ENCODE assay signal across 13 cellular contexts in genomic region chr15:89051875-89052274, GRCh38. TPM values are rescaled to one million over a fixed set of nuclear protein-coding genes. Genes with fewer than 3 reads are reported as not detected.
A peak's percentile ranks its signal among the peaks of the same experiment; 100 is the strongest.
DNase-seq lines count a peak whose midpoint lies in the region; TF ChIP-seq lines count a peak whose summit lies in the region.
"Had no signal": no experiment of that assay in that cellular context is flagged by ENCODE, and none has a peak within 500 bp of the region (broad histone marks: within the 10 kb centered on the region; RNA-seq: fewer than 3 reads in every experiment).

No MANE protein-coding gene starts in this region.

- in situ Hi-C loops in astrocyte of the spinal cord (cut with HindIII; ENCODE audit: low sequenced_read_pairs) = no loop called here

- intact Hi-C loops in stomach (cut with DNase I; ENCODE audit: low total_unique reads) = no loop called here
- intact Hi-C loops in spleen (cut with DNase I; ENCODE audit: low total_unique reads) = no loop called here
- intact Hi-C loops in activated T-helper 1 cell treated with anti-CD3 and anti-CD28 coated beads, Interleukin-12 subunit alpha, Interleukin-12 subunit beta, Interleukin-2, Interleukin-4 antibody, amounts not matched to agents 30 ng/mL and 10 ng/mL and 1 ng/mL, durations not matched to agents 14 hours and 24 hours and 36 hours (cut with micrococcal nuclease) = loop anchor here (10.0 kb wide), 1 partner anchor 283 kb away; the partner anchor contains the start of gene POLG
- intact Hi-C loops in breast epithelium (cut with DNase I; ENCODE audit: low total_unique reads) = loop anchor here (10.0 kb wide), 2 partner anchors 73 to 123 kb away; no protein-coding TSS in a partner anchor

- 44 to 66% (median 46%) methylated on average over 2 of the region's 2 CpGs for WGBS in stomach, 5 donors
- 56 to 82% (median 73%) methylated on average over 2 of the region's 2 CpGs for WGBS in spleen, 5 donors

- DNase-seq in GM04504 (ENCODE audit: low read depth) (peak; percentile 89), astrocyte of the spinal cord (ENCODE audit: low read depth, low spot score) (peak; percentile 86), hepatic stellate cell (ENCODE audit: low spot score) (peak; percentile 93), stomach (no peak), spleen (no peak), ecto neural progenitor cell (ENCODE audit: low spot score) (no peak), breast epithelium (ENCODE audit: low spot score in 2 of 2) (no peak)
- no peak for DNase-seq in activated T-helper 1 cell treated with anti-CD3 and anti-CD28 coated beads, Interleukin-12 subunit alpha, Interleukin-12 subunit beta, Interleukin-2, Interleukin-4 antibody, amounts not matched to agents 30 ng/mL and 10 ng/mL and 1 ng/mL, durations not matched to agents 14 hours and 24 hours and 36 hours (ENCODE audit: low spot score)
- DNase-seq: activated CD4-positive, alpha-beta T cell treated with anti-CD3 and anti-CD28 coated beads, Interleukin-2, amount 50 U/mL, for 4 hours; DMS53; NCI-H2029; T-cell had no signal

- H3K4me1 ChIP-seq in stomach = peaks cover 0 to 6% (median 0%) of the 10 kb centered on the region in 4 donors
- no peaks in the 10 kb centered on the region for H3K4me1 ChIP-seq in spleen
- H3K4me1 ChIP-seq in breast epithelium = no peaks in the 10 kb centered on the region

- H3K27me3 Mint-ChIP-seq in activated T-helper 1 cell treated with anti-CD3 and anti-CD28 coated beads, Interleukin-12 subunit alpha, Interleukin-12 subunit beta, Interleukin-2, Interleukin-4 antibody, amounts not matched to agents 30 ng/mL and 10 ng/mL and 1 ng/mL, durations not matched to agents 14 hours and 24 hours and 36 hours (ENCODE audit: insufficient read depth) = peaks cover 2% of the 10 kb centered on the region
- H3K27me3 Mint-ChIP-seq: activated naive CD4-positive, alpha-beta T cell treated with anti-CD3 and anti-CD28 coated beads, Interleukin-2, amount 50 U/mL, for 24 hours; T-cell had no signal

- no peaks in the 10 kb centered on the region for H3K36me3 ChIP-seq in stomach
- H3K36me3 ChIP-seq in spleen = no peaks in the 10 kb centered on the region
- no peaks in the 10 kb centered on the region for H3K36me3 ChIP-seq in breast epithelium

- H3K9me3 Mint-ChIP-seq in activated T-helper 1 cell treated with anti-CD3 and anti-CD28 coated beads, Interleukin-12 subunit alpha, Interleukin-12 subunit beta, Interleukin-2, Interleukin-4 antibody, amounts not matched to agents 30 ng/mL and 10 ng/mL and 1 ng/mL, durations not matched to agents 14 hours and 24 hours and 36 hours = peaks cover 5% of the 10 kb centered on the region

- H3K27ac ChIP-seq in stomach = peak overlapping the region in 3 of 5 donors; percentile 32 to 71 (median 64)
- peak overlapping the region in 2 of 8 donors; percentile 28 to 30 for H3K27ac ChIP-seq in spleen
- peak overlapping the region in 1 of 2 donors; percentile 69 for H3K27ac ChIP-seq in breast epithelium

- no peaks in the 10 kb centered on the region for H3K36me3 Mint-ChIP-seq in activated T-helper 1 cell treated with anti-CD3 and anti-CD28 coated beads, Interleukin-12 subunit alpha, Interleukin-12 subunit beta, Interleukin-2, Interleukin-4 antibody, amounts not matched to agents 30 ng/mL and 10 ng/mL and 1 ng/mL, durations not matched to agents 14 hours and 24 hours and 36 hours (ENCODE audit: low read depth)

- no peaks in the 10 kb centered on the region for H3K9me3 ChIP-seq in stomach
- H3K9me3 ChIP-seq in spleen = no peaks in the 10 kb centered on the region
- H3K9me3 ChIP-seq in breast epithelium = no peaks in the 10 kb centered on the region

- TF ChIP-seq EP300 in stomach (IDR thresholded peaks at IDR 0.05) = no peak

- H3K27ac Mint-ChIP-seq in activated T-helper 1 cell treated with anti-CD3 and anti-CD28 coated beads, Interleukin-12 subunit alpha, Interleukin-12 subunit beta, Interleukin-2, Interleukin-4 antibody, amounts not matched to agents 30 ng/mL and 10 ng/mL and 1 ng/mL, durations not matched to agents 14 hours and 24 hours and 36 hours = no peak overlapping the region
- H3K27ac Mint-ChIP-seq: activated naive CD4-positive, alpha-beta T cell treated with anti-CD3 and anti-CD28 coated beads, Interleukin-2, amount 50 U/mL, for 24 hours had no signal

- H3K4me3 ChIP-seq in astrocyte of the spinal cord (ENCODE audit: low read depth, low read length) (no peak overlapping the region), stomach (no peak overlapping the region), spleen (no peak overlapping the region), breast epithelium (no peak overlapping the region)

- peaks cover 6% of the 10 kb centered on the region for H3K4me1 Mint-ChIP-seq in activated T-helper 1 cell treated with anti-CD3 and anti-CD28 coated beads, Interleukin-12 subunit alpha, Interleukin-12 subunit beta, Interleukin-2, Interleukin-4 antibody, amounts not matched to agents 30 ng/mL and 10 ng/mL and 1 ng/mL, durations not matched to agents 14 hours and 24 hours and 36 hours (ENCODE audit: low read depth)

- TF ChIP-seq POLR2A in stomach (IDR thresholded peaks at IDR 0.05) (no peak), spleen (IDR thresholded peaks at IDR 0.05) (no peak), breast epithelium (IDR thresholded peaks at IDR 0.05) (no peak)

- no peaks in the 10 kb centered on the region for H3K27me3 ChIP-seq in stomach
- H3K27me3 ChIP-seq in spleen (replicated peaks in 1 of 7) = peaks cover 0 to 3% (median 0%) of the 10 kb centered on the region in 7 donors
- no peaks in the 10 kb centered on the region for H3K27me3 ChIP-seq in breast epithelium

- no peak for TF ChIP-seq CTCF in astrocyte of the spinal cord (IDR thresholded peaks at IDR 0.05; ENCODE audit: low read depth, low read length)
- TF ChIP-seq CTCF in stomach (IDR thresholded peaks at IDR 0.05) = no peak
- TF ChIP-seq CTCF in spleen (IDR thresholded peaks at IDR 0.05 in 8 of 11, conservative IDR thresholded peaks at IDR 0.05 in 3 of 11) = no peak
- no peak for TF ChIP-seq CTCF in breast epithelium (IDR thresholded peaks at IDR 0.05)

- no peak overlapping the region for H3K4me3 Mint-ChIP-seq in activated T-helper 1 cell treated with anti-CD3 and anti-CD28 coated beads, Interleukin-12 subunit alpha, Interleukin-12 subunit beta, Interleukin-2, Interleukin-4 antibody, amounts not matched to agents 30 ng/mL and 10 ng/mL and 1 ng/mL, durations not matched to agents 14 hours and 24 hours and 36 hours
- H3K4me3 Mint-ChIP-seq: activated naive CD4-positive, alpha-beta T cell treated with anti-CD3 and anti-CD28 coated beads, Interleukin-2, amount 50 U/mL, for 24 hours; T-cell had no signal

RNA-seq across cellular contexts. Expression of gene ABHD2, which starts 36.4 kb away (rescaled TPM):
- 100 to 1,000 TPM in 4 of 5 donors, 10 to 100 TPM in 1; 16.5 to 192 (median 148) TPM for total RNA-seq in stomach
- polyA plus RNA-seq in stomach = 10 to 100 TPM in 1 of 3 donors, 1 to 10 TPM in 2; 5.1 to 16.9 (median 8.9) TPM
- total RNA-seq in spleen = 100 to 1,000 TPM in 5 of 7 donors, 10 to 100 TPM in 2; 83.9 to 158 (median 123) TPM
- polyA plus RNA-seq in spleen = 1 to 10 TPM; 2.1 to 8.2 (median 3.2) TPM
- total RNA-seq in activated T-helper 1 cell treated with anti-CD3 and anti-CD28 coated beads, Interleukin-12 subunit alpha, Interleukin-12 subunit beta, Interleukin-2, Interleukin-4 antibody, amounts not matched to agents 30 ng/mL and 10 ng/mL and 1 ng/mL, durations not matched to agents 14 hours and 24 hours and 36 hours = 66.5 and 66.7 TPM in 2 replicates
- total RNA-seq in breast epithelium = 10 to 100 TPM; 76.7 to 91.2 (median 80.3) TPM

Comparison
In these comparisons a context has a peak if more than half of its experiments do, and no peak if none do; other contexts are left out.
1. DNase-seq: peak in GM04504 (single experiment), astrocyte of the spinal cord (single experiment) and hepatic stellate cell (single experiment); none in stomach (single experiment), spleen (single experiment), ecto neural progenitor cell (single experiment), activated T-helper 1 cell treated with anti-CD3 and anti-CD28 coated beads, Interleukin-12 subunit alpha, Interleukin-12 subunit beta, Interleukin-2, Interleukin-4 antibody, amounts not matched to agents 30 ng/mL and 10 ng/mL and 1 ng/mL, durations not matched to agents 14 hours and 24 hours and 36 hours (single experiment) and breast epithelium (0 of 2).
2. intact Hi-C loops: an anchor here in activated T-helper 1 cell treated with anti-CD3 and anti-CD28 coated beads, Interleukin-12 subunit alpha, Interleukin-12 subunit beta, Interleukin-2, Interleukin-4 antibody, amounts not matched to agents 30 ng/mL and 10 ng/mL and 1 ng/mL, durations not matched to agents 14 hours and 24 hours and 36 hours (10.0 kb wide) and breast epithelium (10.0 kb wide); none called in stomach and spleen.